Comparison of ENCODE assay signal across 1 cellular context in genomic region chr5:132873119-132873929, GRCh38.
TF ChIP-seq lines count a peak whose summit lies in the region.

Gene LEAP2, plus strand, starts transcription at chr5:132873668. Its CDS starts 27 bp downstream, at chr5:132873695.

TF ChIP-seq in HepG2, 621 proteins besides CTCF, POLR2A, EP300 and RAD21 (continued from another document and continues in another):
- no peak for TF ChIP-seq ZBTB40 (IDR thresholded peaks at IDR 0.05)
- no peak for TF ChIP-seq ZBTB40 (CRISPR knock-in tag; IDR thresholded peaks at IDR 0.05)
- TF ChIP-seq ZNF530 (CRISPR knock-in tag; IDR thresholded peaks at IDR 0.05; ENCODE audit: low read depth), result no peak
- no peak for TF ChIP-seq NFYB (CRISPR knock-in tag; IDR thresholded peaks at IDR 0.05)
- no peak for TF ChIP-seq ZBTB33 (CRISPR knock-in tag; IDR thresholded peaks at IDR 0.05)
- no peak for TF ChIP-seq SNRNP70 (IDR thresholded peaks at IDR 0.05; ENCODE audit: low read depth, low read length)
- no peak for TF ChIP-seq CREB1 (IDR thresholded peaks at IDR 0.05)
- peak; percentile 80 for TF ChIP-seq CREB1 (CRISPR knock-in tag; IDR thresholded peaks at IDR 0.05)
- no peak for TF ChIP-seq IKZF4 (CRISPR knock-in tag; IDR thresholded peaks at IDR 0.05; ENCODE audit: borderline replicate concordance, low read depth, not compliant biosample characterization)
- no peak for TF ChIP-seq ZNF253 (CRISPR knock-in tag; IDR thresholded peaks at IDR 0.05; ENCODE audit: borderline replicate concordance)
- TF ChIP-seq ZBTB44 (CRISPR knock-in tag; IDR thresholded peaks at IDR 0.05), result no peak
- TF ChIP-seq PATZ1 (CRISPR knock-in tag; IDR thresholded peaks at IDR 0.05), result peak; percentile 39; the same call in 1 of the 2 replicates
- TF ChIP-seq DRAP1 (CRISPR knock-in tag; IDR thresholded peaks at IDR 0.05), result peak; percentile 98
- no peak for TF ChIP-seq ZNF407 (CRISPR knock-in tag; IDR thresholded peaks at IDR 0.05; ENCODE audit: not compliant biosample characterization)
- TF ChIP-seq THAP11 (CRISPR knock-in tag; IDR thresholded peaks at IDR 0.05), result peak; percentile 53; the same call in 1 of the 2 replicates
- TF ChIP-seq ZNF567 (CRISPR knock-in tag; IDR thresholded peaks at IDR 0.05; ENCODE audit: borderline replicate concordance), result no peak
- no peak for TF ChIP-seq U2AF2 (IDR thresholded peaks at IDR 0.05; ENCODE audit: low read depth, low read length)
- no peak for TF ChIP-seq BRF2 (CRISPR knock-in tag; IDR thresholded peaks at IDR 0.05)
- no peak for TF ChIP-seq ZBTB10 (CRISPR knock-in tag; IDR thresholded peaks at IDR 0.05; ENCODE audit: borderline replicate concordance)
- TF ChIP-seq ZNF749 (CRISPR knock-in tag; IDR thresholded peaks at IDR 0.05; ENCODE audit: borderline replicate concordance), result no peak
